ENCODE assay signal across 12 cellular contexts in genomic region chr18:2716394-2717326, GRCh38.
DNase-seq lines count a peak whose midpoint lies in the region; ATAC-seq and TF ChIP-seq lines count a peak whose summit lies in the region.
"Had no signal": no experiment of that assay in that cellular context is flagged by ENCODE, and none has a peak within 500 bp of the region (broad histone marks: within the 10 kb centered on the region; RNA-seq: fewer than 3 reads in every experiment).

No MANE protein-coding gene starts in this region.

- H3K36me3 ChIP-seq in breast epithelium: peaks cover 16% of the 10 kb centered on the region

- H3K9me3 ChIP-seq in breast epithelium: no peaks in the 10 kb centered on the region
- H3K9me3 ChIP-seq: Peyer's patch had no signal

- TF ChIP-seq CTCF in progenitor cell of endocrine pancreas (IDR thresholded peaks at IDR 0.05; ENCODE audit: unreplicated experiment): no peak
- no peak for TF ChIP-seq CTCF in breast epithelium (IDR thresholded peaks at IDR 0.05)

- no peaks in the 10 kb centered on the region for H3K9me3 Mint-ChIP-seq in activated T-helper 17 cell treated with anti-CD3 and anti-CD28 coated beads, Interleukin-2, amount 50 U/mL, for 72 hours
- H3K9me3 Mint-ChIP-seq in progenitor cell of endocrine pancreas (ENCODE audit: low read depth): no peaks in the 10 kb centered on the region

- intact Hi-C loops in cardiac septum (cut with DNase I) (no loop called here), breast epithelium (cut with DNase I; ENCODE audit: low total_unique reads) (no loop called here)

- no peaks in the 10 kb centered on the region for H3K27me3 Mint-ChIP-seq in activated T-helper 17 cell treated with anti-CD3 and anti-CD28 coated beads, Interleukin-2, amount 50 U/mL, for 72 hours
- H3K27me3 Mint-ChIP-seq in progenitor cell of endocrine pancreas: no peaks in the 10 kb centered on the region

- H3K27me3 ChIP-seq in breast epithelium: no peaks in the 10 kb centered on the region
- H3K27me3 ChIP-seq: Peyer's patch had no signal

- no peaks in the 10 kb centered on the region for H3K4me1 ChIP-seq in breast epithelium
- H3K4me1 ChIP-seq: Peyer's patch had no signal

- H3K4me1 Mint-ChIP-seq in activated T-helper 17 cell treated with anti-CD3 and anti-CD28 coated beads, Interleukin-2, amount 50 U/mL, for 72 hours: peaks cover 36% of the 10 kb centered on the region
- peaks cover 1% of the 10 kb centered on the region for H3K4me1 Mint-ChIP-seq in progenitor cell of endocrine pancreas (ENCODE audit: low read depth)

- no peak overlapping the region for H3K4me3 ChIP-seq in breast epithelium
- H3K4me3 ChIP-seq: Peyer's patch had no signal

- TF ChIP-seq POLR2A in GM18951 (IDR thresholded peaks at IDR 0.05; ENCODE audit: extremely low read depth, insufficient read depth, insufficient read length) (peak; percentile 22), breast epithelium (IDR thresholded peaks at IDR 0.05) (no peak)

- peaks cover 100% of the 10 kb centered on the region for H3K36me3 Mint-ChIP-seq in activated T-helper 17 cell treated with anti-CD3 and anti-CD28 coated beads, Interleukin-2, amount 50 U/mL, for 72 hours (ENCODE audit: low read depth)
- H3K36me3 Mint-ChIP-seq in progenitor cell of endocrine pancreas (ENCODE audit: insufficient read depth): peaks cover 32% of the 10 kb centered on the region

- no peak overlapping the region for H3K27ac ChIP-seq in breast epithelium
- H3K27ac ChIP-seq: Peyer's patch had no signal

- in situ Hi-C loops in GM18951 (cut with MboI; ENCODE audit: low sequenced_read_pairs, unreplicated experiment): no loop called here

- no peak for ATAC-seq in activated T-helper 17 cell treated with anti-CD3 and anti-CD28 coated beads, Interleukin-2, amount 50 U/mL, for 72 hours (replicated peaks)
- ATAC-seq in HG03354 (IDR thresholded peaks at IDR 0.05; ENCODE audit: poor library complexity, severe bottlenecking, unreplicated experiment): no peak
- ATAC-seq in GM18511 (IDR thresholded peaks at IDR 0.05; ENCODE audit: unreplicated experiment): no peak

- H3K4me3 Mint-ChIP-seq in activated T-helper 17 cell treated with anti-CD3 and anti-CD28 coated beads, Interleukin-2, amount 50 U/mL, for 72 hours: no peak overlapping the region
- H3K4me3 Mint-ChIP-seq in progenitor cell of endocrine pancreas (ENCODE audit: low read depth): no peak overlapping the region

- H3K27ac Mint-ChIP-seq in activated T-helper 17 cell treated with anti-CD3 and anti-CD28 coated beads, Interleukin-2, amount 50 U/mL, for 72 hours: peak overlapping the region; percentile 66
- H3K27ac Mint-ChIP-seq in progenitor cell of endocrine pancreas: peak overlapping the region; percentile 23

- DNase-seq in cardiac septum (ENCODE audit: low spot score): peak; percentile 76
- no peak for DNase-seq in progenitor cell of endocrine pancreas (ENCODE audit: low spot score, unreplicated experiment)
- DNase-seq in breast epithelium (ENCODE audit: low spot score in 2 of 2): no peak
- no peak for DNase-seq in retina
- DNase-seq: activated CD8-positive, alpha-beta memory T cell treated with anti-CD3 and anti-CD28 coated beads for 24 hours; NCI-H1436; NCI-H510A treated with DMSO at 0.1 percent for 48 hours; Peyer's patch had no signal
